ENCODE assay signal across 24 cellular contexts in genomic region chr9:91445135-91445534, GRCh38.
"Had no signal": no experiment of that assay in that cellular context is flagged by ENCODE, and none has a peak within 500 bp of the region (broad histone marks: within the 10 kb centered on the region; RNA-seq: fewer than 3 reads in every experiment).

No MANE protein-coding gene starts in this region.

- H3K4me3 Mint-ChIP-seq: immature natural killer cell; mesothelial cell of epicardium; natural killer cell treated with Interleukin-12 subunit alpha and Interleukin-12 subunit beta and Interleukin-15 and Interleukin-18, amount 100 ng/mL, for 72 hours; stimulated activated memory B cell treated with anti-CD40 and anti-IgM and Interleukin-4, amounts not matched to agents 10 μg/mL and 1 μg/mL and 100 μg/mL, for 72 hours; stimulated activated naive CD8-positive, alpha-beta T cell treated with anti-CD3 and anti-CD28 coated beads, Interleukin-15, amount 100 ng/mL, for 72 hours had no signal

- H3K27me3 ChIP-seq: pancreas, tibial nerve, upper lobe of left lung, vagina had no signal

- H3K4me3 ChIP-seq: left ventricle myocardium inferior, lung, pancreas, prostate gland, spleen, tibial nerve, upper lobe of left lung, vagina had no signal

- DNase-seq: hippocampal formation; immature natural killer cell; left ventricle myocardium inferior; mesendoderm; naive B cell; pancreas; retina; right cardiac atrium; small intestine; spleen; stimulated activated CD4-positive, alpha-beta T cell treated with anti-CD3 and anti-CD28 coated beads, Interleukin-4, amount 100 ng/mL, for 4 hours; stimulated activated CD8-positive, alpha-beta memory T cell treated with anti-CD3 and anti-CD28 coated beads, Interleukin-4, amount 100 ng/mL, for 48 hours; stimulated activated naive CD4-positive, alpha-beta T cell treated with Interleukin-2 at 50 U/mL for 16 hours; stimulated activated naive CD8-positive, alpha-beta T cell treated with anti-CD3 and anti-CD28 coated beads, Interleukin-15, amount 100 ng/mL, for 72 hours; substantia nigra; upper lobe of left lung had no signal

- H3K27ac ChIP-seq: left ventricle myocardium inferior, pancreas, prostate gland, spleen, tibial nerve, upper lobe of left lung, vagina had no signal

- H3K4me1 ChIP-seq: left ventricle myocardium inferior, pancreas, prostate gland, spleen, tibial nerve, upper lobe of left lung, vagina had no signal

- H3K4me1 Mint-ChIP-seq: immature natural killer cell; mesothelial cell of epicardium; naive B cell; stimulated activated memory B cell treated with anti-CD40 and anti-IgM and Interleukin-4, amounts not matched to agents 10 μg/mL and 1 μg/mL and 100 μg/mL, for 72 hours; stimulated activated naive CD8-positive, alpha-beta T cell treated with anti-CD3 and anti-CD28 coated beads, Interleukin-15, amount 100 ng/mL, for 72 hours had no signal

- H3K36me3 ChIP-seq: left ventricle myocardium inferior, pancreas, prostate gland, spleen, tibial nerve, upper lobe of left lung, vagina had no signal

- H3K9me3 Mint-ChIP-seq: natural killer cell treated with Interleukin-12 subunit alpha and Interleukin-12 subunit beta and Interleukin-15 and Interleukin-18, amount 100 ng/mL, for 72 hours had no signal

- H3K27ac Mint-ChIP-seq: immature natural killer cell; mesothelial cell of epicardium; natural killer cell treated with Interleukin-12 subunit alpha and Interleukin-12 subunit beta and Interleukin-15 and Interleukin-18, amount 100 ng/mL, for 72 hours; stimulated activated memory B cell treated with anti-CD40 and anti-IgM and Interleukin-4, amounts not matched to agents 10 μg/mL and 1 μg/mL and 100 μg/mL, for 72 hours; stimulated activated naive CD8-positive, alpha-beta T cell treated with anti-CD3 and anti-CD28 coated beads, Interleukin-15, amount 100 ng/mL, for 72 hours had no signal

- ATAC-seq: natural killer cell treated with Interleukin-12 subunit alpha and Interleukin-12 subunit beta and Interleukin-15 and Interleukin-18, amount 100 ng/mL, for 72 hours; pancreas; right cardiac atrium; sciatic nerve; stimulated activated naive CD8-positive, alpha-beta T cell treated with anti-CD3 and anti-CD28 coated beads, Interleukin-15, amount 100 ng/mL, for 72 hours had no signal

- H3K9me3 ChIP-seq: pancreas, prostate gland, vagina had no signal

- H3K36me3 Mint-ChIP-seq: stimulated activated memory B cell treated with anti-CD40 and anti-IgM and Interleukin-4, amounts not matched to agents 10 μg/mL and 1 μg/mL and 100 μg/mL, for 72 hours had no signal
